In the genomic region with DNA sequence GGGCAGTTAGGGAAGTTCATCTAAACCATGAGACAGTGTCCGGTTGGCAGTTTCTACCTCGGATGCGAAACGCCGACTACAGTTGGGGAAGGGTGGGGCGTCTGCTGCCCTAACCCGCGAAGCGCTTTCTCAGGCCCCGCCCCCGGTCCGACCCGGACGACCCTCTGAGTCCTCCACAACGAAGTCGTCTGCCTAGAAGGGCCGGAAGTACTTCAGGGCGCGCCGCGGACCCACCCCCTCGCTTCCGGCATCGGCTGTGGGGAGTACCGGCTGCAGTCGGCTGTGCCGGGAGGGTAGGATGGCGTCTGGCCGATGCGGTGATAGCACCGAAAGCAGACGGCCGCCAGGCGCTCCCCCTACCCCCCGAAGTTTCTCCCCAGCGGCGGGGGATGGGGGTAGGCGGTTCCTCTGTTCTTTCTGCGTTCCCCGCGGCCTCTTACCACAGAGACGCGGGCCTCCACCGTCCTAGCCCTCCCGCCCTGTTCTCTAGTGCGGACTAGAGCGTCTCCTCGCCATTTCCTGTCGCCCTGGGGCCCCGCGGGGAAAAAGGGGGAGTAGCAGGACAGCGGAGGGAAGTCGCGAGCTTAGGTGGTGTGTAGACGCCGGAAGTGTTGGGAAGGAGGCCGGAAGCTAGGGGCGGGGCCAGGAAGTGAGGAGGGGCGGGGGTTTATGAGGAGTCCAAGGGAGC, we compare ENCODE assay signal across 1 cellular context.
A peak's percentile ranks its signal among the peaks of the same experiment; 100 is the strongest.
TF ChIP-seq lines count a peak whose summit lies in the region.

A gene (plus strand): TSS at position 241 of the 688 bp plus-strand sequence. CDS start 719 bp downstream, outside the sequence.

TF ChIP-seq in K562, 482 proteins besides CTCF, POLR2A, EP300 and RAD21 (continued from another document and continues in another):
- TF ChIP-seq, protein P1, sequence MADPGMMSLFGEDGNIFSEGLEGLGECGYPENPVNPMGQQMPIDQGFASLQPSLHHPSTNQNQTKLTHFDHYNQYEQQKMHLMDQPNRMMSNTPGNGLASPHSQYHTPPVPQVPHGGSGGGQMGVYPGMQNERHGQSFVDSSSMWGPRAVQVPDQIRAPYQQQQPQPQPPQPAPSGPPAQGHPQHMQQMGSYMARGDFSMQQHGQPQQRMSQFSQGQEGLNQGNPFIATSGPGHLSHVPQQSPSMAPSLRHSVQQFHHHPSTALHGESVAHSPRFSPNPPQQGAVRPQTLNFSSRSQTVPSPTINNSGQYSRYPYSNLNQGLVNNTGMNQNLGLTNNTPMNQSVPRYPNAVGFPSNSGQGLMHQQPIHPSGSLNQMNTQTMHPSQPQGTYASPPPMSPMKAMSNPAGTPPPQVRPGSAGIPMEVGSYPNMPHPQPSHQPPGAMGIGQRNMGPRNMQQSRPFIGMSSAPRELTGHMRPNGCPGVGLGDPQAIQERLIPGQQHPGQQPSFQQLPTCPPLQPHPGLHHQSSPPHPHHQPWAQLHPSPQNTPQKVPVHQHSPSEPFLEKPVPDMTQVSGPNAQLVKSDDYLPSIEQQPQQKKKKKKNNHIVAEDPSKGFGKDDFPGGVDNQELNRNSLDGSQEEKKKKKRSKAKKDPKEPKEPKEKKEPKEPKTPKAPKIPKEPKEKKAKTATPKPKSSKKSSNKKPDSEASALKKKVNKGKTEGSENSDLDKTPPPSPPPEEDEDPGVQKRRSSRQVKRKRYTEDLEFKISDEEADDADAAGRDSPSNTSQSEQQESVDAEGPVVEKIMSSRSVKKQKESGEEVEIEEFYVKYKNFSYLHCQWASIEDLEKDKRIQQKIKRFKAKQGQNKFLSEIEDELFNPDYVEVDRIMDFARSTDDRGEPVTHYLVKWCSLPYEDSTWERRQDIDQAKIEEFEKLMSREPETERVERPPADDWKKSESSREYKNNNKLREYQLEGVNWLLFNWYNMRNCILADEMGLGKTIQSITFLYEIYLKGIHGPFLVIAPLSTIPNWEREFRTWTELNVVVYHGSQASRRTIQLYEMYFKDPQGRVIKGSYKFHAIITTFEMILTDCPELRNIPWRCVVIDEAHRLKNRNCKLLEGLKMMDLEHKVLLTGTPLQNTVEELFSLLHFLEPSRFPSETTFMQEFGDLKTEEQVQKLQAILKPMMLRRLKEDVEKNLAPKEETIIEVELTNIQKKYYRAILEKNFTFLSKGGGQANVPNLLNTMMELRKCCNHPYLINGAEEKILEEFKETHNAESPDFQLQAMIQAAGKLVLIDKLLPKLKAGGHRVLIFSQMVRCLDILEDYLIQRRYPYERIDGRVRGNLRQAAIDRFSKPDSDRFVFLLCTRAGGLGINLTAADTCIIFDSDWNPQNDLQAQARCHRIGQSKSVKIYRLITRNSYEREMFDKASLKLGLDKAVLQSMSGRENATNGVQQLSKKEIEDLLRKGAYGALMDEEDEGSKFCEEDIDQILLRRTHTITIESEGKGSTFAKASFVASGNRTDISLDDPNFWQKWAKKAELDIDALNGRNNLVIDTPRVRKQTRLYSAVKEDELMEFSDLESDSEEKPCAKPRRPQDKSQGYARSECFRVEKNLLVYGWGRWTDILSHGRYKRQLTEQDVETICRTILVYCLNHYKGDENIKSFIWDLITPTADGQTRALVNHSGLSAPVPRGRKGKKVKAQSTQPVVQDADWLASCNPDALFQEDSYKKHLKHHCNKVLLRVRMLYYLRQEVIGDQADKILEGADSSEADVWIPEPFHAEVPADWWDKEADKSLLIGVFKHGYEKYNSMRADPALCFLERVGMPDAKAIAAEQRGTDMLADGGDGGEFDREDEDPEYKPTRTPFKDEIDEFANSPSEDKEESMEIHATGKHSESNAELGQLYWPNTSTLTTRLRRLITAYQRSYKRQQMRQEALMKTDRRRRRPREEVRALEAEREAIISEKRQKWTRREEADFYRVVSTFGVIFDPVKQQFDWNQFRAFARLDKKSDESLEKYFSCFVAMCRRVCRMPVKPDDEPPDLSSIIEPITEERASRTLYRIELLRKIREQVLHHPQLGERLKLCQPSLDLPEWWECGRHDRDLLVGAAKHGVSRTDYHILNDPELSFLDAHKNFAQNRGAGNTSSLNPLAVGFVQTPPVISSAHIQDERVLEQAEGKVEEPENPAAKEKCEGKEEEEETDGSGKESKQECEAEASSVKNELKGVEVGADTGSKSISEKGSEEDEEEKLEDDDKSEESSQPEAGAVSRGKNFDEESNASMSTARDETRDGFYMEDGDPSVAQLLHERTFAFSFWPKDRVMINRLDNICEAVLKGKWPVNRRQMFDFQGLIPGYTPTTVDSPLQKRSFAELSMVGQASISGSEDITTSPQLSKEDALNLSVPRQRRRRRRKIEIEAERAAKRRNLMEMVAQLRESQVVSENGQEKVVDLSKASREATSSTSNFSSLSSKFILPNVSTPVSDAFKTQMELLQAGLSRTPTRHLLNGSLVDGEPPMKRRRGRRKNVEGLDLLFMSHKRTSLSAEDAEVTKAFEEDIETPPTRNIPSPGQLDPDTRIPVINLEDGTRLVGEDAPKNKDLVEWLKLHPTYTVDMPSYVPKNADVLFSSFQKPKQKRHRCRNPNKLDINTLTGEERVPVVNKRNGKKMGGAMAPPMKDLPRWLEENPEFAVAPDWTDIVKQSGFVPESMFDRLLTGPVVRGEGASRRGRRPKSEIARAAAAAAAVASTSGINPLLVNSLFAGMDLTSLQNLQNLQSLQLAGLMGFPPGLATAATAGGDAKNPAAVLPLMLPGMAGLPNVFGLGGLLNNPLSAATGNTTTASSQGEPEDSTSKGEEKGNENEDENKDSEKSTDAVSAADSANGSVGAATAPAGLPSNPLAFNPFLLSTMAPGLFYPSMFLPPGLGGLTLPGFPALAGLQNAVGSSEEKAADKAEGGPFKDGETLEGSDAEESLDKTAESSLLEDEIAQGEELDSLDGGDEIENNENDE (IDR thresholded peaks at IDR 0.05; ENCODE audit: low read depth, low read length): no peak
- TF ChIP-seq, protein P2, sequence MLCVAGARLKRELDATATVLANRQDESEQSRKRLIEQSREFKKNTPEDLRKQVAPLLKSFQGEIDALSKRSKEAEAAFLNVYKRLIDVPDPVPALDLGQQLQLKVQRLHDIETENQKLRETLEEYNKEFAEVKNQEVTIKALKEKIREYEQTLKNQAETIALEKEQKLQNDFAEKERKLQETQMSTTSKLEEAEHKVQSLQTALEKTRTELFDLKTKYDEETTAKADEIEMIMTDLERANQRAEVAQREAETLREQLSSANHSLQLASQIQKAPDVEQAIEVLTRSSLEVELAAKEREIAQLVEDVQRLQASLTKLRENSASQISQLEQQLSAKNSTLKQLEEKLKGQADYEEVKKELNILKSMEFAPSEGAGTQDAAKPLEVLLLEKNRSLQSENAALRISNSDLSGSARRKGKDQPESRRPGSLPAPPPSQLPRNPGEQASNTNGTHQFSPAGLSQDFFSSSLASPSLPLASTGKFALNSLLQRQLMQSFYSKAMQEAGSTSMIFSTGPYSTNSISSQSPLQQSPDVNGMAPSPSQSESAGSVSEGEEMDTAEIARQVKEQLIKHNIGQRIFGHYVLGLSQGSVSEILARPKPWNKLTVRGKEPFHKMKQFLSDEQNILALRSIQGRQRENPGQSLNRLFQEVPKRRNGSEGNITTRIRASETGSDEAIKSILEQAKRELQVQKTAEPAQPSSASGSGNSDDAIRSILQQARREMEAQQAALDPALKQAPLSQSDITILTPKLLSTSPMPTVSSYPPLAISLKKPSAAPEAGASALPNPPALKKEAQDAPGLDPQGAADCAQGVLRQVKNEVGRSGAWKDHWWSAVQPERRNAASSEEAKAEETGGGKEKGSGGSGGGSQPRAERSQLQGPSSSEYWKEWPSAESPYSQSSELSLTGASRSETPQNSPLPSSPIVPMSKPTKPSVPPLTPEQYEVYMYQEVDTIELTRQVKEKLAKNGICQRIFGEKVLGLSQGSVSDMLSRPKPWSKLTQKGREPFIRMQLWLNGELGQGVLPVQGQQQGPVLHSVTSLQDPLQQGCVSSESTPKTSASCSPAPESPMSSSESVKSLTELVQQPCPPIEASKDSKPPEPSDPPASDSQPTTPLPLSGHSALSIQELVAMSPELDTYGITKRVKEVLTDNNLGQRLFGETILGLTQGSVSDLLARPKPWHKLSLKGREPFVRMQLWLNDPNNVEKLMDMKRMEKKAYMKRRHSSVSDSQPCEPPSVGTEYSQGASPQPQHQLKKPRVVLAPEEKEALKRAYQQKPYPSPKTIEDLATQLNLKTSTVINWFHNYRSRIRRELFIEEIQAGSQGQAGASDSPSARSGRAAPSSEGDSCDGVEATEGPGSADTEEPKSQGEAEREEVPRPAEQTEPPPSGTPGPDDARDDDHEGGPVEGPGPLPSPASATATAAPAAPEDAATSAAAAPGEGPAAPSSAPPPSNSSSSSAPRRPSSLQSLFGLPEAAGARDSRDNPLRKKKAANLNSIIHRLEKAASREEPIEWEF (CRISPR knock-in tag; IDR thresholded peaks at IDR 0.05): no peak
- TF ChIP-seq HNRNPLL (IDR thresholded peaks at IDR 0.05; ENCODE audit: low read depth, low read length, poor library complexity, severe bottlenecking): peak; percentile 55
- no peak; the same call in 1 of the 2 replicates for TF ChIP-seq TCF3 (CRISPR knock-in tag; IDR thresholded peaks at IDR 0.05)
- TF ChIP-seq POLR3G (IDR thresholded peaks at IDR 0.05; ENCODE audit: extremely low read depth, insufficient read length, insufficient replicate concordance): no peak
- peak; percentile 13; the same call in 1 of the 2 replicates for TF ChIP-seq NFIC (IDR thresholded peaks at IDR 0.05)
- TF ChIP-seq FOXJ2 (tag; IDR thresholded peaks at IDR 0.05): no peak
- TF ChIP-seq CHD1 (IDR thresholded peaks at IDR 0.05; ENCODE audit: low read length): no peak
- TF ChIP-seq, protein P3, sequence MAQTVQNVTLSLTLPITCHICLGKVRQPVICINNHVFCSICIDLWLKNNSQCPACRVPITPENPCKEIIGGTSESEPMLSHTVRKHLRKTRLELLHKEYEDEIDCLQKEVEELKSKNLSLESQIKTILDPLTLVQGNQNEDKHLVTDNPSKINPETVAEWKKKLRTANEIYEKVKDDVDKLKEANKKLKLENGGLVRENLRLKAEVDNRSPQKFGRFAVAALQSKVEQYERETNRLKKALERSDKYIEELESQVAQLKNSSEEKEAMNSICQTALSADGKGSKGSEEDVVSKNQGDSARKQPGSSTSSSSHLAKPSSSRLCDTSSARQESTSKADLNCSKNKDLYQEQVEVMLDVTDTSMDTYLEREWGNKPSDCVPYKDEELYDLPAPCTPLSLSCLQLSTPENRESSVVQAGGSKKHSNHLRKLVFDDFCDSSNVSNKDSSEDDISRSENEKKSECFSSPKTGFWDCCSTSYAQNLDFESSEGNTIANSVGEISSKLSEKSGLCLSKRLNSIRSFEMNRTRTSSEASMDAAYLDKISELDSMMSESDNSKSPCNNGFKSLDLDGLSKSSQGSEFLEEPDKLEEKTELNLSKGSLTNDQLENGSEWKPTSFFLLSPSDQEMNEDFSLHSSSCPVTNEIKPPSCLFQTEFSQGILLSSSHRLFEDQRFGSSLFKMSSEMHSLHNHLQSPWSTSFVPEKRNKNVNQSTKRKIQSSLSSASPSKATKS (CRISPR knock-in tag; IDR thresholded peaks at IDR 0.05): no peak
- TF ChIP-seq MTA3 (IDR thresholded peaks at IDR 0.05; ENCODE audit: borderline replicate concordance): peak; percentile 82; the same call in 1 of the 2 replicates
- TF ChIP-seq, protein P4, sequence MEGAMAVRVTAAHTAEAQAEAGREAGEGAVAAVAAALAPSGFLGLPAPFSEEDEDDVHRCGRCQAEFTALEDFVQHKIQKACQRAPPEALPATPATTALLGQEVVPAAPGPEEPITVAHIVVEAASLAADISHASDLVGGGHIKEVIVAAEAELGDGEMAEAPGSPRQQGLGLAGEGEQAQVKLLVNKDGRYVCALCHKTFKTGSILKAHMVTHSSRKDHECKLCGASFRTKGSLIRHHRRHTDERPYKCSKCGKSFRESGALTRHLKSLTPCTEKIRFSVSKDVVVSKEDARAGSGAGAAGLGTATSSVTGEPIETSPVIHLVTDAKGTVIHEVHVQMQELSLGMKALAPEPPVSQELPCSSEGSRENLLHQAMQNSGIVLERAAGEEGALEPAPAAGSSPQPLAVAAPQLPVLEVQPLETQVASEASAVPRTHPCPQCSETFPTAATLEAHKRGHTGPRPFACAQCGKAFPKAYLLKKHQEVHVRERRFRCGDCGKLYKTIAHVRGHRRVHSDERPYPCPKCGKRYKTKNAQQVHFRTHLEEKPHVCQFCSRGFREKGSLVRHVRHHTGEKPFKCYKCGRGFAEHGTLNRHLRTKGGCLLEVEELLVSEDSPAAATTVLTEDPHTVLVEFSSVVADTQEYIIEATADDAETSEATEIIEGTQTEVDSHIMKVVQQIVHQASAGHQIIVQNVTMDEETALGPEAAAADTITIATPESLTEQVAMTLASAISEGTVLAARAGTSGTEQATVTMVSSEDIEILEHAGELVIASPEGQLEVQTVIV (CRISPR knock-in tag; IDR thresholded peaks at IDR 0.05; ENCODE audit: borderline replicate concordance): no peak; the same call in 1 of the 2 replicates
- TF ChIP-seq U2AF2 (optimal IDR thresholded peaks at IDR 0.05; ENCODE audit: low read depth, low read length): no peak
- no peak for TF ChIP-seq MTF1 (CRISPR knock-in tag; IDR thresholded peaks at IDR 0.05; ENCODE audit: borderline replicate concordance)
- no peak for TF ChIP-seq ZFP30 (CRISPR knock-in tag; IDR thresholded peaks at IDR 0.05; ENCODE audit: borderline replicate concordance)
- no peak for TF ChIP-seq CBX2 (IDR thresholded peaks at IDR 0.05; ENCODE audit: insufficient read depth, low read length, poor library complexity, severe bottlenecking)
- TF ChIP-seq ZSCAN32 (CRISPR knock-in tag; IDR thresholded peaks at IDR 0.05): peak; percentile 55; the same call in 1 of the 2 replicates
- TF ChIP-seq LEF1 (IDR thresholded peaks at IDR 0.05): 0 out of 2 replicates have a peak, but pooled peaks have one; percentile 51
- no peak for TF ChIP-seq ZNF184 (CRISPR knock-in tag; IDR thresholded peaks at IDR 0.05)
- peak; percentile 98 for TF ChIP-seq SP2 (IDR thresholded peaks at IDR 0.05; ENCODE audit: extremely low read depth, low read depth, low read length, poor library complexity, severe bottlenecking)
